1 cellular context compared by ENCODE assay signal in genomic region chr16:29760567-29761279, GRCh38.
A peak's percentile ranks its signal among the peaks of the same experiment; 100 is the strongest.
TF ChIP-seq lines count a peak whose summit lies in the region.

No MANE protein-coding gene starts in this region.

TF ChIP-seq in HepG2, 621 proteins besides CTCF, POLR2A, EP300 and RAD21 (continues in another document):
- TF ChIP-seq RFXANK (CRISPR knock-in tag; IDR thresholded peaks at IDR 0.05) (no peak), NCOA2 (CRISPR knock-in tag; IDR thresholded peaks at IDR 0.05) (no peak), NR2C2 (CRISPR knock-in tag; IDR thresholded peaks at IDR 0.05; ENCODE audit: borderline replicate concordance) (0 out of 2 replicates have a peak, but pooled peaks have one; percentile 17), ZNF292 (CRISPR knock-in tag; IDR thresholded peaks at IDR 0.05; ENCODE audit: borderline replicate concordance, low read depth) (peak; percentile 56; the same call in 1 of the 2 replicates), ZNF724P (CRISPR knock-in tag; IDR thresholded peaks at IDR 0.05; ENCODE audit: borderline replicate concordance) (0 out of 2 replicates have a peak, but pooled peaks have one; percentile 24), ZNF260 (CRISPR knock-in tag; IDR thresholded peaks at IDR 0.05; ENCODE audit: borderline replicate concordance, low read depth) (no peak), PHF8 (CRISPR knock-in tag; IDR thresholded peaks at IDR 0.05) (0 out of 2 replicates have a peak, but pooled peaks have one; percentile 9), ZNF543 (CRISPR knock-in tag; IDR thresholded peaks at IDR 0.05) (0 out of 2 replicates have a peak, but pooled peaks have one; percentile 40), HNRNPK (IDR thresholded peaks at IDR 0.05; ENCODE audit: low read depth, low read length, poor library complexity, severe bottlenecking) (peak; percentile 40), HOXA5 (CRISPR knock-in tag; IDR thresholded peaks at IDR 0.05) (no peak), ZNF710 (CRISPR knock-in tag; IDR thresholded peaks at IDR 0.05; ENCODE audit: borderline replicate concordance) (peak; percentile 81; the same call in 1 of the 2 replicates), MTERF4 (CRISPR knock-in tag; IDR thresholded peaks at IDR 0.05) (no peak), ZNF263 (CRISPR knock-in tag; IDR thresholded peaks at IDR 0.05) (peak; percentile 86), JUNB (CRISPR knock-in tag; IDR thresholded peaks at IDR 0.05; ENCODE audit: borderline replicate concordance) (no peak), HOXA3 (CRISPR knock-in tag; IDR thresholded peaks at IDR 0.05) (peak; percentile 11; the same call in 1 of the 2 replicates), ZFX (CRISPR knock-in tag; IDR thresholded peaks at IDR 0.05; ENCODE audit: low read depth) (peak; percentile 29; the same call in 1 of the 2 replicates), PHF21A (CRISPR knock-in tag; IDR thresholded peaks at IDR 0.05) (peak; percentile 50; the same call in 1 of the 2 replicates), HIVEP1 (CRISPR knock-in tag; IDR thresholded peaks at IDR 0.05) (peak; percentile 36; the same call in 1 of the 2 replicates), ZNF891 (CRISPR knock-in tag; IDR thresholded peaks at IDR 0.05) (0 out of 2 replicates have a peak, but pooled peaks have one; percentile 33), ZNF253 (CRISPR knock-in tag; IDR thresholded peaks at IDR 0.05; ENCODE audit: borderline replicate concordance) (no peak), HNF1B (CRISPR knock-in tag; IDR thresholded peaks at IDR 0.05) (0 out of 2 replicates have a peak, but pooled peaks have one; percentile 39), ZNF18 (CRISPR knock-in tag; IDR thresholded peaks at IDR 0.05; ENCODE audit: insufficient replicate concordance) (no peak), ZNF598 (CRISPR knock-in tag; IDR thresholded peaks at IDR 0.05; ENCODE audit: borderline replicate concordance) (no peak), ZNF614 (CRISPR knock-in tag; IDR thresholded peaks at IDR 0.05; ENCODE audit: borderline replicate concordance) (0 out of 2 replicates have a peak, but pooled peaks have one; percentile 11), SRY (CRISPR knock-in tag; IDR thresholded peaks at IDR 0.05) (no peak), NR2F6 (IDR thresholded peaks at IDR 0.05) (no peak), NR2F6 (CRISPR knock-in tag; IDR thresholded peaks at IDR 0.05) (0 out of 2 replicates have a peak, but pooled peaks have one; percentile 5), HNRNPL (IDR thresholded peaks at IDR 0.05; ENCODE audit: low read depth, low read length) (no peak), SAP130 (CRISPR knock-in tag; IDR thresholded peaks at IDR 0.05; ENCODE audit: low read depth) (0 out of 2 replicates have a peak, but pooled peaks have one; percentile 19)
- TF ChIP-seq, protein P1, sequence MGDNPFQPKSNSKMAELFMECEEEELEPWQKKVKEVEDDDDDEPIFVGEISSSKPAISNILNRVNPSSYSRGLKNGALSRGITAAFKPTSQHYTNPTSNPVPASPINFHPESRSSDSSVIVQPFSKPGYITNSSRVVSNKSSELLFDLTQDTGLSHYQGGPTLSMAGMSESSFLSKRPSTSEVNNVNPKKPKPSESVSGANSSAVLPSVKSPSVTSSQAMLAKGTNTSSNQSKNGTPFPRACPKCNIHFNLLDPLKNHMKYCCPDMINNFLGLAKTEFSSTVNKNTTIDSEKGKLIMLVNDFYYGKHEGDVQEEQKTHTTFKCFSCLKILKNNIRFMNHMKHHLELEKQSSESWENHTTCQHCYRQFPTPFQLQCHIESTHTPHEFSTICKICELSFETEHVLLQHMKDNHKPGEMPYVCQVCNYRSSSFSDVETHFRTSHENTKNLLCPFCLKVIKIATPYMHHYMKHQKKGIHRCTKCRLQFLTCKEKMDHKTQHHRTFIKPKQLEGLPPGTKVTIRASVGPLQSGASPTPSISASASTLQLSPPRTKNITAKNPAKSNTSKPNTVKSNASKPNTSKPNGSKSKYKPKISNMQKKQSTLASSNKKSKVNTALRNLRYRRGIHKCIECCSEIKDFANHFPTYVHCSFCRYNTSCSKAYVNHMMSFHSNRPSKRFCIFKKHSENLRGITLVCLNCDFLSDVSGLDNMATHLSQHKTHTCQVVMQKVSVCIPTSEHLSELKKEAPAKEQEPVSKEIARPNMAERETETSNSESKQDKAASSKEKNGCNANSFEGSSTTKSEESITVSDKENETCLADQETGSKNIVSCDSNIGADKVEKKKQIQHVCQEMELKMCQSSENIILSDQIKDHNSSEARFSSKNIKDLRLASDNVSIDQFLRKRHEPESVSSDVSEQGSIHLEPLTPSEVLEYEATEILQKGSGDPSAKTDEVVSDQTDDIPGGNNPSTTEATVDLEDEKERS (CRISPR knock-in tag; IDR thresholded peaks at IDR 0.05), result no peak
- TF ChIP-seq, protein P2, sequence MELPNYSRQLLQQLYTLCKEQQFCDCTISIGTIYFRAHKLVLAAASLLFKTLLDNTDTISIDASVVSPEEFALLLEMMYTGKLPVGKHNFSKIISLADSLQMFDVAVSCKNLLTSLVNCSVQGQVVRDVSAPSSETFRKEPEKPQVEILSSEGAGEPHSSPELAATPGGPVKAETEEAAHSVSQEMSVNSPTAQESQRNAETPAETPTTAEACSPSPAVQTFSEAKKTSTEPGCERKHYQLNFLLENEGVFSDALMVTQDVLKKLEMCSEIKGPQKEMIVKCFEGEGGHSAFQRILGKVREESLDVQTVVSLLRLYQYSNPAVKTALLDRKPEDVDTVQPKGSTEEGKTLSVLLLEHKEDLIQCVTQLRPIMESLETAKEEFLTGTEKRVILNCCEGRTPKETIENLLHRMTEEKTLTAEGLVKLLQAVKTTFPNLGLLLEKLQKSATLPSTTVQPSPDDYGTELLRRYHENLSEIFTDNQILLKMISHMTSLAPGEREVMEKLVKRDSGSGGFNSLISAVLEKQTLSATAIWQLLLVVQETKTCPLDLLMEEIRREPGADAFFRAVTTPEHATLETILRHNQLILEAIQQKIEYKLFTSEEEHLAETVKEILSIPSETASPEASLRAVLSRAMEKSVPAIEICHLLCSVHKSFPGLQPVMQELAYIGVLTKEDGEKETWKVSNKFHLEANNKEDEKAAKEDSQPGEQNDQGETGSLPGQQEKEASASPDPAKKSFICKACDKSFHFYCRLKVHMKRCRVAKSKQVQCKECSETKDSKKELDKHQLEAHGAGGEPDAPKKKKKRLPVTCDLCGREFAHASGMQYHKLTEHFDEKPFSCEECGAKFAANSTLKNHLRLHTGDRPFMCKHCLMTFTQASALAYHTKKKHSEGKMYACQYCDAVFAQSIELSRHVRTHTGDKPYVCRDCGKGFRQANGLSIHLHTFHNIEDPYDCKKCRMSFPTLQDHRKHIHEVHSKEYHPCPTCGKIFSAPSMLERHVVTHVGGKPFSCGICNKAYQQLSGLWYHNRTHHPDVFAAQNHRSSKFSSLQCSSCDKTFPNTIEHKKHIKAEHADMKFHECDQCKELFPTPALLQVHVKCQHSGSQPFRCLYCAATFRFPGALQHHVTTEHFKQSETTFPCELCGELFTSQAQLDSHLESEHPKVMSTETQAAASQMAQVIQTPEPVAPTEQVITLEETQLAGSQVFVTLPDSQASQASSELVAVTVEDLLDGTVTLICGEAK (IDR thresholded peaks at IDR 0.05), result no peak
- TF ChIP-seq, protein P2 (CRISPR knock-in tag; IDR thresholded peaks at IDR 0.05), result 0 out of 2 replicates have a peak, but pooled peaks have one; percentile 30
- TF ChIP-seq, protein P3, sequence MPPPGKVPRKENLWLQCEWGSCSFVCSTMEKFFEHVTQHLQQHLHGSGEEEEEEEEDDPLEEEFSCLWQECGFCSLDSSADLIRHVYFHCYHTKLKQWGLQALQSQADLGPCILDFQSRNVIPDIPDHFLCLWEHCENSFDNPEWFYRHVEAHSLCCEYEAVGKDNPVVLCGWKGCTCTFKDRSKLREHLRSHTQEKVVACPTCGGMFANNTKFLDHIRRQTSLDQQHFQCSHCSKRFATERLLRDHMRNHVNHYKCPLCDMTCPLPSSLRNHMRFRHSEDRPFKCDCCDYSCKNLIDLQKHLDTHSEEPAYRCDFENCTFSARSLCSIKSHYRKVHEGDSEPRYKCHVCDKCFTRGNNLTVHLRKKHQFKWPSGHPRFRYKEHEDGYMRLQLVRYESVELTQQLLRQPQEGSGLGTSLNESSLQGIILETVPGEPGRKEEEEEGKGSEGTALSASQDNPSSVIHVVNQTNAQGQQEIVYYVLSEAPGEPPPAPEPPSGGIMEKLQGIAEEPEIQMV (CRISPR knock-in tag; IDR thresholded peaks at IDR 0.05; ENCODE audit: low read depth), result 0 out of 2 replicates have a peak, but pooled peaks have one; percentile 42
